In genomic region chr1:61277129-61277801, GRCh38 we compare ENCODE assay signal across 1 cellular context.
TF ChIP-seq lines count a peak whose summit lies in the region.

No MANE protein-coding gene starts in this region.

TF ChIP-seq in GM23338, 12 proteins besides CTCF, POLR2A, EP300 and RAD21 (continued from another document):
- no peak for TF ChIP-seq EZH2phosphoT487 (IDR thresholded peaks at IDR 0.05; ENCODE audit: unreplicated experiment)
- no peak for TF ChIP-seq ZNF462 (CRISPR knock-in tag; IDR thresholded peaks at IDR 0.05)
- TF ChIP-seq CREB1 (CRISPR knock-in tag; IDR thresholded peaks at IDR 0.05; ENCODE audit: low read depth) = no peak
- no peak for TF ChIP-seq NANOG (IDR thresholded peaks at IDR 0.05; ENCODE audit: borderline replicate concordance)
